Comparison of ENCODE assay signal across 8 cellular contexts in genomic region chr18:2655153-2655953, GRCh38. TPM values are rescaled to one million over a fixed set of nuclear protein-coding genes. Genes with fewer than 3 reads are reported as not detected.
A peak's percentile ranks its signal among the peaks of the same experiment; 100 is the strongest.
DNase-seq lines count a peak whose midpoint lies in the region; ATAC-seq and TF ChIP-seq lines count a peak whose summit lies in the region.

TSS of gene SMCHD1 (plus strand) at chr18:2655726. CDS start at chr18:2656076, 350 bp downstream.

- H3K9ac ChIP-seq in PC-3 (ENCODE audit: low read length): peak within 1 kb of the TSS; percentile 88

- H3K4me1 ChIP-seq in PC-3 (ENCODE audit: insufficient read depth, low read length): peaks cover 43% of the 10 kb centered on the region

- H3K27ac ChIP-seq in PC-3 (ENCODE audit: low read length) (peak within 1 kb of the TSS; percentile 64), epithelial cell of prostate (peak within 1 kb of the TSS; percentile 88)

- peaks cover 33% of the 10 kb centered on the region for H4K20me1 ChIP-seq in PC-3 (ENCODE audit: low read length)

- H3K9me2 ChIP-seq in PC-3 (replicated peaks; ENCODE audit: low read length): no peaks in the 10 kb centered on the region

- BruUV-seq in PC-3 (replicated peaks; lab: Mats Ljungman, UMichigan): TSS peak; percentile 74

- H3K36me3 ChIP-seq in PC-3 (ENCODE audit: low read depth, low read length): no peaks in the 10 kb centered on the region

- no peaks in the 10 kb centered on the region for H3K27me3 ChIP-seq in PC-3 (ENCODE audit: low read length)

- no peaks in the 10 kb centered on the region for H3K9me3 ChIP-seq in PC-3 (ENCODE audit: low read length)

- POLR2A ChIA-PET in PC-3 (lab: Charles Lee; ENCODE audit: unreplicated experiment): interaction anchor here (0.6 to 0.8 kb wide), 4 partner anchors 82 to 353 kb away, joined by 3 to 4 read pairs (median 3); no protein-coding TSS in a partner anchor

- peak; percentile 70 for DNase-seq in DMS114 treated with DMSO at 0.1 percent for 48 hours (lab: John Stamatoyannopoulos, UW; ENCODE audit: unreplicated experiment)
- peak; percentile 73 for DNase-seq in HuH-7.5 (ENCODE audit: low spot score)
- DNase-seq in PC-3: peak; percentile 78
- peak; percentile 94 for DNase-seq in activated T-cell treated with anti-CD3 and anti-CD28 coated beads for 48 hours (ENCODE audit: low read depth)
- peak; percentile 39 for DNase-seq in epithelial cell of prostate (ENCODE audit: low read depth, low spot score)
- DNase-seq in mucosa of gallbladder (ENCODE audit: low spot score): peak; percentile 89
- DNase-seq in stimulated activated CD8-positive, alpha-beta memory T cell treated with anti-CD3 and anti-CD28 coated beads, Interleukin-4, amount 100 ng/mL, for 4 hours (ENCODE audit: low read depth in 2 of 2, low spot score in 1 of 2): peak; percentile 80 to 89

- H3K79me2 ChIP-seq in PC-3 (ENCODE audit: low read length): peaks cover 47% of the 10 kb centered on the region

- peak within 1 kb of the TSS; percentile 87 for H3K4me3 ChIP-seq in PC-3 (ENCODE audit: low read length)

- peak within 1 kb of the TSS; percentile 82 for H2AFZ ChIP-seq in PC-3 (ENCODE audit: low read length)

- TF ChIP-seq CTCF in PC-3 (conservative IDR thresholded peaks at IDR 0.05; ENCODE audit: low read depth, low read length): no peak

- H3F3A ChIP-seq in PC-3 (ENCODE audit: low read length, unreplicated experiment): peaks cover 3% of the 10 kb centered on the region

- CTCF ChIA-PET in PC-3 (lab: Charles Lee): no interaction called here

- intact Hi-C loops in PC-3 (cut with micrococcal nuclease): loop anchor here (2.0 to 10.0 kb wide), 3 partner anchors 51 to 359 kb away; partner anchors contain the start of gene LPIN2

- H3K4me2 ChIP-seq in PC-3 (ENCODE audit: low read length): peak within 1 kb of the TSS; percentile 92

- peak; percentile 68 for ATAC-seq in GM21526 (IDR thresholded peaks at IDR 0.05; ENCODE audit: low FRiP score, unreplicated experiment)
- peak; percentile 64 for ATAC-seq in PC-3

RNA-seq across cellular contexts. Expression of gene SMCHD1, which starts in this region (rescaled TPM):
- 42.0 and 61.0 TPM in 2 replicates for total RNA-seq in PC-3 (2014; rRNA removed)
- 38.3 TPM for total RNA-seq in mucosa of gallbladder

Comparison
In these comparisons a context has a peak if more than half of its experiments do, and no peak if none do; other contexts are left out.
1. Peak in every context shown above with its lines: DNase-seq, ATAC-seq, H3K4me3 ChIP-seq and H3K27ac ChIP-seq.
2. DNase-seq: peak in every context shown above with its lines; median percentile 94 in activated T-cell treated with anti-CD3 and anti-CD28 coated beads for 48 hours; 89 in mucosa of gallbladder; 84 in stimulated activated CD8-positive, alpha-beta memory T cell treated with anti-CD3 and anti-CD28 coated beads, Interleukin-4, amount 100 ng/mL, for 4 hours; 78 in PC-3; 73 in HuH-7.5; 70 in DMS114 treated with DMSO at 0.1 percent for 48 hours; 39 in epithelial cell of prostate.